Comparison of ENCODE assay signal across 3 cellular contexts in the genomic region with DNA sequence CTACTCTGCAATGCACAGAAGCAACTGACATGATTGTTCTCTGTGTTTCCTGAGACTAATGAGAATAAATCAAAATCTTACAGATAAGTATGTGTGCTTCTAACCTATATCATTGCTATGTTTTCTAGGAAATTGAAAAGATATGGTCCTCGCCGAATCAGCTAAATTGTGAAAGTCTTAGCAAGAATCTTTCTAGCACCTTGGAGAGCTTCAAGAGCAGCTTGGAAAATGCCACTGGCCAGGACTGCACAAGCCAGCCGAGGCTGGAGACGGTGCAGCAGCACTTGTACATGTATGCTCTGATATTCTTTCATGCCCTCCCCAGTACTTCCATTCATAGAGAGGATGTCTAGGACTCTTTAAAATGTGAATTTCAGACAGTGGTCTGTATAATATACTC.
TF ChIP-seq lines count a peak whose summit lies in the region.

No MANE protein-coding gene starts in this region.

TF ChIP-seq in SK-N-SH, 30 proteins besides CTCF, POLR2A, EP300 and RAD21:
- no peak for TF ChIP-seq FOSL2 (IDR thresholded peaks at IDR 0.05; ENCODE audit: borderline replicate concordance, low read depth)
- TF ChIP-seq, protein P1, sequence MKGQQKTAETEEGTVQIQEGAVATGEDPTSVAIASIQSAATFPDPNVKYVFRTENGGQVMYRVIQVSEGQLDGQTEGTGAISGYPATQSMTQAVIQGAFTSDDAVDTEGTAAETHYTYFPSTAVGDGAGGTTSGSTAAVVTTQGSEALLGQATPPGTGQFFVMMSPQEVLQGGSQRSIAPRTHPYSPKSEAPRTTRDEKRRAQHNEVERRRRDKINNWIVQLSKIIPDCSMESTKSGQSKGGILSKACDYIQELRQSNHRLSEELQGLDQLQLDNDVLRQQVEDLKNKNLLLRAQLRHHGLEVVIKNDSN (IDR thresholded peaks at IDR 0.05; ENCODE audit: borderline replicate concordance, low read depth) = no peak
- TF ChIP-seq, protein P2, sequence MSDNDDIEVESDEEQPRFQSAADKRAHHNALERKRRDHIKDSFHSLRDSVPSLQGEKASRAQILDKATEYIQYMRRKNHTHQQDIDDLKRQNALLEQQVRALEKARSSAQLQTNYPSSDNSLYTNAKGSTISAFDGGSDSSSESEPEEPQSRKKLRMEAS (IDR thresholded peaks at IDR 0.05; ENCODE audit: low read depth) = no peak
- TF ChIP-seq, protein P3, sequence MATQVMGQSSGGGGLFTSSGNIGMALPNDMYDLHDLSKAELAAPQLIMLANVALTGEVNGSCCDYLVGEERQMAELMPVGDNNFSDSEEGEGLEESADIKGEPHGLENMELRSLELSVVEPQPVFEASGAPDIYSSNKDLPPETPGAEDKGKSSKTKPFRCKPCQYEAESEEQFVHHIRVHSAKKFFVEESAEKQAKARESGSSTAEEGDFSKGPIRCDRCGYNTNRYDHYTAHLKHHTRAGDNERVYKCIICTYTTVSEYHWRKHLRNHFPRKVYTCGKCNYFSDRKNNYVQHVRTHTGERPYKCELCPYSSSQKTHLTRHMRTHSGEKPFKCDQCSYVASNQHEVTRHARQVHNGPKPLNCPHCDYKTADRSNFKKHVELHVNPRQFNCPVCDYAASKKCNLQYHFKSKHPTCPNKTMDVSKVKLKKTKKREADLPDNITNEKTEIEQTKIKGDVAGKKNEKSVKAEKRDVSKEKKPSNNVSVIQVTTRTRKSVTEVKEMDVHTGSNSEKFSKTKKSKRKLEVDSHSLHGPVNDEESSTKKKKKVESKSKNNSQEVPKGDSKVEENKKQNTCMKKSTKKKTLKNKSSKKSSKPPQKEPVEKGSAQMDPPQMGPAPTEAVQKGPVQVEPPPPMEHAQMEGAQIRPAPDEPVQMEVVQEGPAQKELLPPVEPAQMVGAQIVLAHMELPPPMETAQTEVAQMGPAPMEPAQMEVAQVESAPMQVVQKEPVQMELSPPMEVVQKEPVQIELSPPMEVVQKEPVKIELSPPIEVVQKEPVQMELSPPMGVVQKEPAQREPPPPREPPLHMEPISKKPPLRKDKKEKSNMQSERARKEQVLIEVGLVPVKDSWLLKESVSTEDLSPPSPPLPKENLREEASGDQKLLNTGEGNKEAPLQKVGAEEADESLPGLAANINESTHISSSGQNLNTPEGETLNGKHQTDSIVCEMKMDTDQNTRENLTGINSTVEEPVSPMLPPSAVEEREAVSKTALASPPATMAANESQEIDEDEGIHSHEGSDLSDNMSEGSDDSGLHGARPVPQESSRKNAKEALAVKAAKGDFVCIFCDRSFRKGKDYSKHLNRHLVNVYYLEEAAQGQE (IDR thresholded peaks at IDR 0.05; ENCODE audit: low read depth, low read length) = peak; percentile 89
- TF ChIP-seq NFIC (IDR thresholded peaks at IDR 0.05; ENCODE audit: borderline replicate concordance) = no peak
- no peak for TF ChIP-seq ELF1 (IDR thresholded peaks at IDR 0.05)
- no peak for TF ChIP-seq FOXM1 (IDR thresholded peaks at IDR 0.05; ENCODE audit: low read depth)
- TF ChIP-seq, protein P4, sequence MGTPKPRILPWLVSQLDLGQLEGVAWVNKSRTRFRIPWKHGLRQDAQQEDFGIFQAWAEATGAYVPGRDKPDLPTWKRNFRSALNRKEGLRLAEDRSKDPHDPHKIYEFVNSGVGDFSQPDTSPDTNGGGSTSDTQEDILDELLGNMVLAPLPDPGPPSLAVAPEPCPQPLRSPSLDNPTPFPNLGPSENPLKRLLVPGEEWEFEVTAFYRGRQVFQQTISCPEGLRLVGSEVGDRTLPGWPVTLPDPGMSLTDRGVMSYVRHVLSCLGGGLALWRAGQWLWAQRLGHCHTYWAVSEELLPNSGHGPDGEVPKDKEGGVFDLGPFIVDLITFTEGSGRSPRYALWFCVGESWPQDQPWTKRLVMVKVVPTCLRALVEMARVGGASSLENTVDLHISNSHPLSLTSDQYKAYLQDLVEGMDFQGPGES (IDR thresholded peaks at IDR 0.05; ENCODE audit: low read depth, low read length) = no peak

TF ChIP-seq in SK-N-SH treated with all-trans-retinoic acid at 6 μM for 48 hours, 23 proteins besides CTCF, POLR2A, EP300 and RAD21:
- no peak for TF ChIP-seq ESRRG (CRISPR knock-in tag; IDR thresholded peaks at IDR 0.05)
- TF ChIP-seq ZNF8 (CRISPR knock-in tag; IDR thresholded peaks at IDR 0.05) = no peak
- TF ChIP-seq RARB (CRISPR knock-in tag; IDR thresholded peaks at IDR 0.05) = no peak
- TF ChIP-seq ZNF70 (CRISPR knock-in tag; IDR thresholded peaks at IDR 0.05) = no peak
- no peak for TF ChIP-seq GLIS3 (CRISPR knock-in tag; IDR thresholded peaks at IDR 0.05)
- TF ChIP-seq, protein P5, sequence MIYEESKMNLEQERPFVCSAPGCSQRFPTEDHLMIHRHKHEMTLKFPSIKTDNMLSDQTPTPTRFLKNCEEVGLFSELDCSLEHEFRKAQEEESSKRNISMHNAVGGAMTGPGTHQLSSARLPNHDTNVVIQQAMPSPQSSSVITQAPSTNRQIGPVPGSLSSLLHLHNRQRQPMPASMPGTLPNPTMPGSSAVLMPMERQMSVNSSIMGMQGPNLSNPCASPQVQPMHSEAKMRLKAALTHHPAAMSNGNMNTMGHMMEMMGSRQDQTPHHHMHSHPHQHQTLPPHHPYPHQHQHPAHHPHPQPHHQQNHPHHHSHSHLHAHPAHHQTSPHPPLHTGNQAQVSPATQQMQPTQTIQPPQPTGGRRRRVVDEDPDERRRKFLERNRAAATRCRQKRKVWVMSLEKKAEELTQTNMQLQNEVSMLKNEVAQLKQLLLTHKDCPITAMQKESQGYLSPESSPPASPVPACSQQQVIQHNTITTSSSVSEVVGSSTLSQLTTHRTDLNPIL (CRISPR knock-in tag; IDR thresholded peaks at IDR 0.05; ENCODE audit: low read depth) = no peak
- TF ChIP-seq, protein P6, sequence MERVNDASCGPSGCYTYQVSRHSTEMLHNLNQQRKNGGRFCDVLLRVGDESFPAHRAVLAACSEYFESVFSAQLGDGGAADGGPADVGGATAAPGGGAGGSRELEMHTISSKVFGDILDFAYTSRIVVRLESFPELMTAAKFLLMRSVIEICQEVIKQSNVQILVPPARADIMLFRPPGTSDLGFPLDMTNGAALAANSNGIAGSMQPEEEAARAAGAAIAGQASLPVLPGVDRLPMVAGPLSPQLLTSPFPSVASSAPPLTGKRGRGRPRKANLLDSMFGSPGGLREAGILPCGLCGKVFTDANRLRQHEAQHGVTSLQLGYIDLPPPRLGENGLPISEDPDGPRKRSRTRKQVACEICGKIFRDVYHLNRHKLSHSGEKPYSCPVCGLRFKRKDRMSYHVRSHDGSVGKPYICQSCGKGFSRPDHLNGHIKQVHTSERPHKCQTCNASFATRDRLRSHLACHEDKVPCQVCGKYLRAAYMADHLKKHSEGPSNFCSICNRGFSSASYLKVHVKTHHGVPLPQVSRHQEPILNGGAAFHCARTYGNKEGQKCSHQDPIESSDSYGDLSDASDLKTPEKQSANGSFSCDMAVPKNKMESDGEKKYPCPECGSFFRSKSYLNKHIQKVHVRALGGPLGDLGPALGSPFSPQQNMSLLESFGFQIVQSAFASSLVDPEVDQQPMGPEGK (CRISPR knock-in tag; IDR thresholded peaks at IDR 0.05; ENCODE audit: borderline replicate concordance) = no peak
- no peak for TF ChIP-seq ZNF565 (CRISPR knock-in tag; conservative IDR thresholded peaks at IDR 0.05; ENCODE audit: low read depth)

TF ChIP-seq in IMR-90, 13 proteins besides CTCF, POLR2A, EP300 and RAD21:
- TF ChIP-seq RFX5 (IDR thresholded peaks at IDR 0.05; ENCODE audit: low read depth, low read length) = no peak
- no peak for TF ChIP-seq SMC3 (IDR thresholded peaks at IDR 0.05; ENCODE audit: low read depth, low read length)
- TF ChIP-seq, protein P7, sequence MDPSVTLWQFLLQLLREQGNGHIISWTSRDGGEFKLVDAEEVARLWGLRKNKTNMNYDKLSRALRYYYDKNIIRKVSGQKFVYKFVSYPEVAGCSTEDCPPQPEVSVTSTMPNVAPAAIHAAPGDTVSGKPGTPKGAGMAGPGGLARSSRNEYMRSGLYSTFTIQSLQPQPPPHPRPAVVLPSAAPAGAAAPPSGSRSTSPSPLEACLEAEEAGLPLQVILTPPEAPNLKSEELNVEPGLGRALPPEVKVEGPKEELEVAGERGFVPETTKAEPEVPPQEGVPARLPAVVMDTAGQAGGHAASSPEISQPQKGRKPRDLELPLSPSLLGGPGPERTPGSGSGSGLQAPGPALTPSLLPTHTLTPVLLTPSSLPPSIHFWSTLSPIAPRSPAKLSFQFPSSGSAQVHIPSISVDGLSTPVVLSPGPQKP (IDR thresholded peaks at IDR 0.05; ENCODE audit: borderline replicate concordance, low read depth, low read length) = no peak
- TF ChIP-seq MXI1 (IDR thresholded peaks at IDR 0.05; ENCODE audit: borderline replicate concordance, low read depth, low read length) = no peak
- no peak for TF ChIP-seq CHD1 (IDR thresholded peaks at IDR 0.05; ENCODE audit: low read depth, low read length)
- no peak for TF ChIP-seq FOS (IDR thresholded peaks at IDR 0.05; ENCODE audit: low read depth, low read length)
- TF ChIP-seq MAFK (IDR thresholded peaks at IDR 0.05; ENCODE audit: low read depth, low read length) = no peak
- TF ChIP-seq, protein P8, sequence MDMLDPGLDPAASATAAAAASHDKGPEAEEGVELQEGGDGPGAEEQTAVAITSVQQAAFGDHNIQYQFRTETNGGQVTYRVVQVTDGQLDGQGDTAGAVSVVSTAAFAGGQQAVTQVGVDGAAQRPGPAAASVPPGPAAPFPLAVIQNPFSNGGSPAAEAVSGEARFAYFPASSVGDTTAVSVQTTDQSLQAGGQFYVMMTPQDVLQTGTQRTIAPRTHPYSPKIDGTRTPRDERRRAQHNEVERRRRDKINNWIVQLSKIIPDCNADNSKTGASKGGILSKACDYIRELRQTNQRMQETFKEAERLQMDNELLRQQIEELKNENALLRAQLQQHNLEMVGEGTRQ (IDR thresholded peaks at IDR 0.05; ENCODE audit: low read depth, low read length) = no peak
- no peak for TF ChIP-seq MAZ (IDR thresholded peaks at IDR 0.05; ENCODE audit: borderline replicate concordance, low read depth, low read length)
- TF ChIP-seq CEBPB (IDR thresholded peaks at IDR 0.05; ENCODE audit: low read depth, low read length) = no peak
